1 cellular context compared by ENCODE assay signal in genomic region chr17:3659541-3660111, GRCh38.
TF ChIP-seq lines count a peak whose summit lies in the region.

No MANE protein-coding gene starts in this region.

TF ChIP-seq in SK-N-SH, 30 proteins besides CTCF, POLR2A, EP300 and RAD21 (continued from another document):
- TF ChIP-seq REST (IDR thresholded peaks at IDR 0.05; ENCODE audit: low read depth, low read length) (0 out of 2 replicates have a peak, but pooled peaks have one; percentile 14), JUND (IDR thresholded peaks at IDR 0.05) (peak; percentile 43), PBX3 (IDR thresholded peaks at IDR 0.05) (peak; percentile 15; the same call in 1 of the 2 replicates), FOSL2 (IDR thresholded peaks at IDR 0.05; ENCODE audit: borderline replicate concordance, low read depth) (peak; percentile 77), MAX (IDR thresholded peaks at IDR 0.05; ENCODE audit: low read depth) (peak; percentile 67)
TF ChIP-seq in SK-N-SH: peak in this region for 7.
